ENCODE assay signal across 25 cellular contexts in the genomic region with DNA sequence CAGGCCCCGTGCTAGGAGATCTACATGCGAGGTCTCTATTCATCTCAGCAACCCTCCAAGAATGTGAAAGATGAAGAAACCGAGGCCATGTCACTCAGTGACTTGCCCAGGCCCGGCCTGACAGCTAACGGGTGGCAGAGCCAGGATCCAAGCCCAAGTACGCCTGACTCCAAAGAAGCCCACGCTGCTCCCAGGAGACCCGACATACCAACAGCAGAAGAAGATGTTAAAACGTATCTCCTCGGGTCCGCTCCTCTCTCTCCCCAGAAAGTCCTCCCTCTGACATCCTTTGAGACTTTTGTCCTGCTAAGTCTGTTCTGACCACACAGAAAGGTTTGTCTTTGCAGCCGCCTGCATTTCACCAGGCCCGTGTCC.
DNase-seq lines count a peak whose midpoint lies in the region; ATAC-seq and TF ChIP-seq lines count a peak whose summit lies in the region.
"Had no signal": no experiment of that assay in that cellular context is flagged by ENCODE, and none has a peak within 500 bp of the region (broad histone marks: within the 10 kb centered on the region; RNA-seq: fewer than 3 reads in every experiment).

No MANE protein-coding gene starts in this region.

- DNase-seq in cardiac septum (ENCODE audit: low spot score): peak; percentile 46
- no peak for DNase-seq in Right ventricle myocardium superior
- DNase-seq in endodermal cell: peak; percentile 42
- DNase-seq in posterior vena cava (ENCODE audit: low spot score): peak; percentile 25
- peak; percentile 25 to 57 for DNase-seq in aorta
- no peak for DNase-seq in H7
- no peak for DNase-seq in activated gamma-delta T cell (lab: John Stamatoyannopoulos, UW)
- DNase-seq in activated CD4-positive, alpha-beta T cell treated with anti-CD3 and anti-CD28 coated beads, Interleukin-2, amount 10 ng/mL, durations not matched to agents 7 days and 5 days: no peak
- DNase-seq: C1 segment of cervical spinal cord; CD4-positive, alpha-beta memory T cell; COR-L47; DMS 273 treated with DMSO at 0.1 percent for 48 hours; EL; GOT3; HCEC 1CT; IMR-90; KG1; MG63; NCI-H1105 treated with DMSO at 0.1 percent for 48 hours; NCI-H146; NCI-H2029; NCI-H69; RPMI8226; SHP77 had no signal

- peaks cover 13% of the 10 kb centered on the region for H3K4me1 Mint-ChIP-seq in endodermal cell
- peaks cover 2% of the 10 kb centered on the region for H3K4me1 Mint-ChIP-seq in activated CD4-positive, alpha-beta T cell treated with anti-CD3 and anti-CD28 coated beads, Interleukin-2, amount 10 ng/mL, durations not matched to agents 7 days and 5 days
- H3K4me1 Mint-ChIP-seq: CD4-positive, alpha-beta memory T cell had no signal

- H3K27me3 Mint-ChIP-seq in endodermal cell (ENCODE audit: insufficient read depth): peaks cover 3% of the 10 kb centered on the region
- no peaks in the 10 kb centered on the region for H3K27me3 Mint-ChIP-seq in activated CD4-positive, alpha-beta T cell treated with anti-CD3 and anti-CD28 coated beads, Interleukin-2, amount 10 ng/mL, durations not matched to agents 7 days and 5 days
- H3K27me3 Mint-ChIP-seq: CD4-positive, alpha-beta memory T cell had no signal

- H3K4me3 Mint-ChIP-seq in endodermal cell: no peak overlapping the region
- no peak overlapping the region for H3K4me3 Mint-ChIP-seq in activated CD4-positive, alpha-beta T cell treated with anti-CD3 and anti-CD28 coated beads, Interleukin-2, amount 10 ng/mL, durations not matched to agents 7 days and 5 days
- H3K4me3 Mint-ChIP-seq: CD4-positive, alpha-beta memory T cell had no signal

- WGBS in endodermal cell (ENCODE audit: insufficient coverage in 1 of 2, insufficient read length in 1 of 2), 2 experiments: 85 to 93% methylated on average over 12 to 13 of the region's 13 CpGs
- WGBS in aorta, 2 donors: 90 to 92% methylated on average over 13 of the region's 13 CpGs

- H3K27ac Mint-ChIP-seq in endodermal cell: no peak overlapping the region
- H3K27ac Mint-ChIP-seq in activated CD4-positive, alpha-beta T cell treated with anti-CD3 and anti-CD28 coated beads, Interleukin-2, amount 10 ng/mL, durations not matched to agents 7 days and 5 days: no peak overlapping the region

- H3K27me3 ChIP-seq in endodermal cell (ENCODE audit: control insufficient read depth, insufficient read depth, low read length, poor library complexity, severe bottlenecking) (no peaks in the 10 kb centered on the region), aorta (ENCODE audit: control insufficient read depth in 1 of 2, insufficient read depth in 2 of 2, low read length in 1 of 2) (no peaks in the 10 kb centered on the region), H7 (ENCODE audit: control insufficient read depth, insufficient read depth, low read length) (no peaks in the 10 kb centered on the region)
- H3K27me3 ChIP-seq: MG63 had no signal

- H3K27ac ChIP-seq in endodermal cell (ENCODE audit: low read depth, low read length) (peak overlapping the region; percentile 22), aorta (ENCODE audit: low read depth in 1 of 2, low read length in 2 of 2) (no peak overlapping the region)

- H3K9me3 ChIP-seq in endodermal cell (ENCODE audit: control insufficient read depth, low read length) (no peaks in the 10 kb centered on the region), aorta (ENCODE audit: control insufficient read depth, low read length) (no peaks in the 10 kb centered on the region)
- H3K9me3 ChIP-seq: MG63 had no signal

- intact Hi-C loops in cardiac septum (cut with DNase I) (no loop called here), Right ventricle myocardium superior (cut with DNase I) (no loop called here), posterior vena cava (cut with DNase I) (no loop called here), aorta (cut with DNase I) (no loop called here)

- no peak overlapping the region for H3K9ac ChIP-seq in endodermal cell (ENCODE audit: extremely low read depth, low read length, poor library complexity, severe bottlenecking)

- H3K9me3 Mint-ChIP-seq in endodermal cell: no peaks in the 10 kb centered on the region
- H3K9me3 Mint-ChIP-seq in activated CD4-positive, alpha-beta T cell treated with anti-CD3 and anti-CD28 coated beads, Interleukin-2, amount 10 ng/mL, durations not matched to agents 7 days and 5 days: no peaks in the 10 kb centered on the region
- H3K9me3 Mint-ChIP-seq: CD4-positive, alpha-beta memory T cell had no signal

- TF ChIP-seq CTCF in endodermal cell (conservative IDR thresholded peaks at IDR 0.05): no peak

- ATAC-seq in Right ventricle myocardium superior (ENCODE audit: poor library complexity): no peak
- ATAC-seq in aorta (ENCODE audit: low FRiP score): no peak
- ATAC-seq: GM12878 had no signal

- CTCF ChIA-PET in activated CD4-positive, alpha-beta T cell treated with anti-CD3 and anti-CD28 coated beads, Interleukin-2, amount 10 ng/mL, durations not matched to agents 7 days and 5 days (lab: Charles Lee): no interaction called here

- H3K4me1 ChIP-seq in endodermal cell (ENCODE audit: control insufficient read depth, insufficient read depth, low read length) (no peaks in the 10 kb centered on the region), aorta (ENCODE audit: control insufficient read depth in 1 of 2, insufficient read depth in 2 of 2, low read length in 2 of 2) (no peaks in the 10 kb centered on the region)

- POLR2A ChIA-PET in activated CD4-positive, alpha-beta T cell treated with anti-CD3 and anti-CD28 coated beads, Interleukin-2, amount 10 ng/mL, durations not matched to agents 7 days and 5 days (lab: Charles Lee): no interaction called here

- H3K4me3 ChIP-seq in endodermal cell (ENCODE audit: low read length): no peak overlapping the region
- H3K4me3 ChIP-seq in aorta (ENCODE audit: low read length in 2 of 2): no peak overlapping the region
- no peak overlapping the region for H3K4me3 ChIP-seq in H7 (ENCODE audit: insufficient read depth, low read depth, low read length)
- H3K4me3 ChIP-seq: GM12878, MG63 had no signal

- H3K36me3 ChIP-seq in endodermal cell (ENCODE audit: control insufficient read depth, insufficient read depth, low read length) (peaks cover 4% of the 10 kb centered on the region), aorta (ENCODE audit: control insufficient read depth in 1 of 2, insufficient read depth in 2 of 2, low read length in 1 of 2) (peaks cover 0 to 5% of the 10 kb centered on the region in 2 donors), H7 (replicated peaks; ENCODE audit: control insufficient read depth, insufficient read depth, low read length) (no peaks in the 10 kb centered on the region; the same call in 1 of the 2 replicates)
- H3K36me3 ChIP-seq: MG63 had no signal

- H3K36me3 Mint-ChIP-seq in endodermal cell (ENCODE audit: low read depth): peaks cover 15% of the 10 kb centered on the region
- no peaks in the 10 kb centered on the region for H3K36me3 Mint-ChIP-seq in activated CD4-positive, alpha-beta T cell treated with anti-CD3 and anti-CD28 coated beads, Interleukin-2, amount 10 ng/mL, durations not matched to agents 7 days and 5 days (ENCODE audit: low read depth)

Comparison
In these comparisons a context has a peak if more than half of its experiments do, and no peak if none do; other contexts are left out.
1. DNase-seq: peak in cardiac septum (single experiment), endodermal cell (single experiment), posterior vena cava (single experiment) and aorta (2 of 2); none in Right ventricle myocardium superior (single experiment), H7 (single experiment), activated gamma-delta T cell (single experiment) and activated CD4-positive, alpha-beta T cell treated with anti-CD3 and anti-CD28 coated beads, Interleukin-2, amount 10 ng/mL, durations not matched to agents 7 days and 5 days (single experiment).